ENCODE assay signal across 1 cellular context in genomic region chrX:15674899-15675489, GRCh38.
TF ChIP-seq lines count a peak whose summit lies in the region.

No MANE protein-coding gene starts in this region.

TF ChIP-seq in HepG2, 621 proteins besides CTCF, POLR2A, EP300 and RAD21 (continued from another document and continues in another):
- no peak for TF ChIP-seq ATF7 (IDR thresholded peaks at IDR 0.05)
- peak; percentile 66; the same call in 1 of the 2 replicates for TF ChIP-seq ATF7 (CRISPR knock-in tag; IDR thresholded peaks at IDR 0.05)
- TF ChIP-seq ZNF800 (CRISPR knock-in tag; IDR thresholded peaks at IDR 0.05), result 0 out of 2 replicates have a peak, but pooled peaks have one; percentile 57
- TF ChIP-seq ZNF501 (CRISPR knock-in tag; IDR thresholded peaks at IDR 0.05), result peak; percentile 59
- TF ChIP-seq MZF1 (CRISPR knock-in tag; IDR thresholded peaks at IDR 0.05; ENCODE audit: borderline replicate concordance), result no peak
- TF ChIP-seq ZNF747 (CRISPR knock-in tag; IDR thresholded peaks at IDR 0.05; ENCODE audit: borderline replicate concordance), result 0 out of 2 replicates have a peak, but pooled peaks have one; percentile 57
- no peak; the same call in 1 of the 2 replicates for TF ChIP-seq KLF6 (CRISPR knock-in tag; IDR thresholded peaks at IDR 0.05)
- no peak for TF ChIP-seq SIN3A (IDR thresholded peaks at IDR 0.05; ENCODE audit: borderline replicate concordance, low read depth, low read length)
- TF ChIP-seq THAP7 (CRISPR knock-in tag; IDR thresholded peaks at IDR 0.05), result no peak
- TF ChIP-seq ZNF639 (CRISPR knock-in tag; conservative IDR thresholded peaks at IDR 0.05), result no peak
- TF ChIP-seq REPIN1 (CRISPR knock-in tag; IDR thresholded peaks at IDR 0.05; ENCODE audit: borderline replicate concordance, low read depth), result 0 out of 2 replicates have a peak, but pooled peaks have one; percentile 21
- TF ChIP-seq KAT8 (CRISPR knock-in tag; IDR thresholded peaks at IDR 0.05), result 0 out of 2 replicates have a peak, but pooled peaks have one; percentile 17
- TF ChIP-seq NONO (IDR thresholded peaks at IDR 0.05), result no peak
- TF ChIP-seq NONO (CRISPR knock-in tag; conservative IDR thresholded peaks at IDR 0.05), result peak; percentile 79
- no peak for TF ChIP-seq STAG1 (CRISPR knock-in tag; IDR thresholded peaks at IDR 0.05)
- peak; percentile 97; the same call in 1 of the 2 replicates for TF ChIP-seq ZHX1 (CRISPR knock-in tag; IDR thresholded peaks at IDR 0.05; ENCODE audit: low read depth)
- peak; percentile 69; the same call in 1 of the 2 replicates for TF ChIP-seq NR2C2 (CRISPR knock-in tag; IDR thresholded peaks at IDR 0.05; ENCODE audit: borderline replicate concordance)
- TF ChIP-seq AKNA (CRISPR knock-in tag; IDR thresholded peaks at IDR 0.05; ENCODE audit: borderline replicate concordance), result 0 out of 2 replicates have a peak, but pooled peaks have one; percentile 25
- TF ChIP-seq ZNF232 (CRISPR knock-in tag; IDR thresholded peaks at IDR 0.05; ENCODE audit: borderline replicate concordance), result peak; percentile 55; the same call in 1 of the 2 replicates
- TF ChIP-seq ZNF766 (CRISPR knock-in tag; IDR thresholded peaks at IDR 0.05; ENCODE audit: borderline replicate concordance), result 0 out of 2 replicates have a peak, but pooled peaks have one; percentile 13
- TF ChIP-seq SIX4 (CRISPR knock-in tag; IDR thresholded peaks at IDR 0.05), result no peak
- TF ChIP-seq ZKSCAN5 (CRISPR knock-in tag; IDR thresholded peaks at IDR 0.05), result no peak
- TF ChIP-seq POLR2G (IDR thresholded peaks at IDR 0.05; ENCODE audit: low read depth, low read length), result peak; percentile 76
- TF ChIP-seq, protein P1, sequence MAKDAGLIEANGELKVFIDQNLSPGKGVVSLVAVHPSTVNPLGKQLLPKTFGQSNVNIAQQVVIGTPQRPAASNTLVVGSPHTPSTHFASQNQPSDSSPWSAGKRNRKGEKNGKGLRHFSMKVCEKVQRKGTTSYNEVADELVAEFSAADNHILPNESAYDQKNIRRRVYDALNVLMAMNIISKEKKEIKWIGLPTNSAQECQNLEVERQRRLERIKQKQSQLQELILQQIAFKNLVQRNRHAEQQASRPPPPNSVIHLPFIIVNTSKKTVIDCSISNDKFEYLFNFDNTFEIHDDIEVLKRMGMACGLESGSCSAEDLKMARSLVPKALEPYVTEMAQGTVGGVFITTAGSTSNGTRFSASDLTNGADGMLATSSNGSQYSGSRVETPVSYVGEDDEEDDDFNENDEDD (CRISPR knock-in tag; IDR thresholded peaks at IDR 0.05; ENCODE audit: borderline replicate concordance), result peak; percentile 12; the same call in 1 of the 2 replicates
- 0 out of 2 replicates have a peak, but pooled peaks have one; percentile 19 for TF ChIP-seq ZSCAN29 (CRISPR knock-in tag; conservative IDR thresholded peaks at IDR 0.05)
- TF ChIP-seq TEAD3 (CRISPR knock-in tag; optimal IDR thresholded peaks at IDR 0.05; ENCODE audit: borderline replicate concordance), result peak; percentile 33
- peak; percentile 62; the same call in 1 of the 2 replicates for TF ChIP-seq RFXAP (CRISPR knock-in tag; IDR thresholded peaks at IDR 0.05; ENCODE audit: borderline replicate concordance)
- peak; percentile 57; the same call in 1 of the 2 replicates for TF ChIP-seq ETV5 (CRISPR knock-in tag; IDR thresholded peaks at IDR 0.05; ENCODE audit: borderline replicate concordance)
- no peak for TF ChIP-seq ZNF607 (CRISPR knock-in tag; IDR thresholded peaks at IDR 0.05; ENCODE audit: borderline replicate concordance)
- TF ChIP-seq ZNF101 (CRISPR knock-in tag; IDR thresholded peaks at IDR 0.05; ENCODE audit: borderline replicate concordance, low read depth), result 0 out of 2 replicates have a peak, but pooled peaks have one; percentile 78
- peak; percentile 29; the same call in 1 of the 2 replicates for TF ChIP-seq ZNF546 (CRISPR knock-in tag; conservative IDR thresholded peaks at IDR 0.05)
- peak; percentile 18; the same call in 1 of the 2 replicates for TF ChIP-seq FOXP4 (CRISPR knock-in tag; IDR thresholded peaks at IDR 0.05)
- TF ChIP-seq DMAP1 (CRISPR knock-in tag; IDR thresholded peaks at IDR 0.05), result peak; percentile 58; the same call in 1 of the 2 replicates
- TF ChIP-seq ZNF557 (CRISPR knock-in tag; IDR thresholded peaks at IDR 0.05), result 0 out of 2 replicates have a peak, but pooled peaks have one; percentile 9
- TF ChIP-seq NBN (conservative IDR thresholded peaks at IDR 0.05), result no peak
- peak; percentile 49 for TF ChIP-seq DR1 (CRISPR knock-in tag; IDR thresholded peaks at IDR 0.05)
- no peak for TF ChIP-seq ZNF225 (CRISPR knock-in tag; IDR thresholded peaks at IDR 0.05)
- TF ChIP-seq, protein P2, sequence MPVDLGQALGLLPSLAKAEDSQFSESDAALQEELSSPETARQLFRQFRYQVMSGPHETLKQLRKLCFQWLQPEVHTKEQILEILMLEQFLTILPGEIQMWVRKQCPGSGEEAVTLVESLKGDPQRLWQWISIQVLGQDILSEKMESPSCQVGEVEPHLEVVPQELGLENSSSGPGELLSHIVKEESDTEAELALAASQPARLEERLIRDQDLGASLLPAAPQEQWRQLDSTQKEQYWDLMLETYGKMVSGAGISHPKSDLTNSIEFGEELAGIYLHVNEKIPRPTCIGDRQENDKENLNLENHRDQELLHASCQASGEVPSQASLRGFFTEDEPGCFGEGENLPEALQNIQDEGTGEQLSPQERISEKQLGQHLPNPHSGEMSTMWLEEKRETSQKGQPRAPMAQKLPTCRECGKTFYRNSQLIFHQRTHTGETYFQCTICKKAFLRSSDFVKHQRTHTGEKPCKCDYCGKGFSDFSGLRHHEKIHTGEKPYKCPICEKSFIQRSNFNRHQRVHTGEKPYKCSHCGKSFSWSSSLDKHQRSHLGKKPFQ (CRISPR knock-in tag; IDR thresholded peaks at IDR 0.05; ENCODE audit: insufficient replicate concordance), result no peak
- TF ChIP-seq RFX3 (CRISPR knock-in tag; IDR thresholded peaks at IDR 0.05), result no peak
- no peak for TF ChIP-seq ZNF597 (CRISPR knock-in tag; IDR thresholded peaks at IDR 0.05)
- TF ChIP-seq POGZ (CRISPR knock-in tag; IDR thresholded peaks at IDR 0.05), result 0 out of 2 replicates have a peak, but pooled peaks have one; percentile 22
- peak; percentile 40; the same call in 1 of the 2 replicates for TF ChIP-seq BORCS8-MEF2B (CRISPR knock-in tag; IDR thresholded peaks at IDR 0.05)
- no peak for TF ChIP-seq GABPA (IDR thresholded peaks at IDR 0.05; ENCODE audit: low read depth, low read length)
- TF ChIP-seq GABPA (CRISPR knock-in tag; IDR thresholded peaks at IDR 0.05; ENCODE audit: low read depth), result peak; percentile 70; the same call in 1 of the 2 replicates
- TF ChIP-seq ZNF768 (CRISPR knock-in tag; IDR thresholded peaks at IDR 0.05), result no peak
- TF ChIP-seq SRF (IDR thresholded peaks at IDR 0.05; ENCODE audit: low read depth, low read length), result no peak
- peak; percentile 62; the same call in 1 of the 2 replicates for TF ChIP-seq KDM2A (CRISPR knock-in tag; IDR thresholded peaks at IDR 0.05; ENCODE audit: borderline replicate concordance, low read depth)
- TF ChIP-seq ZFX (CRISPR knock-in tag; IDR thresholded peaks at IDR 0.05; ENCODE audit: low read depth), result peak; percentile 50
